ENCODE assay signal across 6 cellular contexts in genomic region chr11:65353900-65354264, GRCh38.
A peak's percentile ranks its signal among the peaks of the same experiment; 100 is the strongest.
DNase-seq lines count a peak whose midpoint lies in the region; ATAC-seq and TF ChIP-seq lines count a peak whose summit lies in the region.

No MANE protein-coding gene starts in this region.

- H3K27ac ChIP-seq in RWPE1 = peak overlapping the region; percentile 72

- TF ChIP-seq CTCF in RWPE1 (conservative IDR thresholded peaks at IDR 0.05; ENCODE audit: low read depth) (no peak), fibroblast of pulmonary artery (IDR thresholded peaks at IDR 0.05; ENCODE audit: low read length, missing control alignments) (no peak)

- POLR2A ChIA-PET in RWPE1 (lab: Yijun Ruan, JAX; ENCODE audit: low non-redundant PET) = no interaction called here

- ATAC-seq in stimulated activated naive B cell treated with anti-CD40 and anti-IgM and Interleukin-4, amounts not matched to agents 10 μg/mL and 1 μg/mL and 100 μg/mL, for 72 hours (replicated peaks) = no peak

- H3K36me3 Mint-ChIP-seq in stimulated activated naive B cell treated with anti-CD40 and anti-IgM and Interleukin-4, amounts not matched to agents 10 μg/mL and 1 μg/mL and 100 μg/mL, for 72 hours = peaks cover 11 to 21% of the 10 kb centered on the region in 2 donors

- peak overlapping the region; percentile 39 to 69 for H3K4me3 Mint-ChIP-seq in stimulated activated naive B cell treated with anti-CD40 and anti-IgM and Interleukin-4, amounts not matched to agents 10 μg/mL and 1 μg/mL and 100 μg/mL, for 72 hours

- CTCF ChIA-PET in RWPE1 (lab: Yijun Ruan, JAX) = interaction anchor here (0.9 kb wide), 1 partner anchor 39 kb away, joined by 4 read pairs; no protein-coding TSS in a partner anchor

- H3K9me3 Mint-ChIP-seq in stimulated activated naive B cell treated with anti-CD40 and anti-IgM and Interleukin-4, amounts not matched to agents 10 μg/mL and 1 μg/mL and 100 μg/mL, for 72 hours = no peaks in the 10 kb centered on the region

- H3K27me3 Mint-ChIP-seq in stimulated activated naive B cell treated with anti-CD40 and anti-IgM and Interleukin-4, amounts not matched to agents 10 μg/mL and 1 μg/mL and 100 μg/mL, for 72 hours = no peaks in the 10 kb centered on the region

- no peak for DNase-seq in RWPE1 (ENCODE audit: low spot score)
- no peak for DNase-seq in fibroblast of pulmonary artery (ENCODE audit: low read depth)
- DNase-seq in stimulated activated naive B cell treated with anti-CD40 and anti-IgM and Interleukin-4, amounts not matched to agents 10 μg/mL and 1 μg/mL and 100 μg/mL, for 72 hours = no peak
- DNase-seq in NCI-H748 treated with DMSO at 0.1 percent for 48 hours (lab: John Stamatoyannopoulos, UW) = no peak
- DNase-seq in NCI-H446 treated with DMSO at 0.1 percent for 48 hours (lab: John Stamatoyannopoulos, UW) = no peak
- no peak for DNase-seq in DMS114 treated with DMSO at 0.1 percent for 48 hours (lab: John Stamatoyannopoulos, UW; ENCODE audit: unreplicated experiment)

- peak overlapping the region; percentile 63 for H3K27ac Mint-ChIP-seq in stimulated activated naive B cell treated with anti-CD40 and anti-IgM and Interleukin-4, amounts not matched to agents 10 μg/mL and 1 μg/mL and 100 μg/mL, for 72 hours

- peaks cover 22 to 25% of the 10 kb centered on the region in 2 donors for H3K4me1 Mint-ChIP-seq in stimulated activated naive B cell treated with anti-CD40 and anti-IgM and Interleukin-4, amounts not matched to agents 10 μg/mL and 1 μg/mL and 100 μg/mL, for 72 hours

- H3K4me3 ChIP-seq in fibroblast of pulmonary artery (replicated peaks; ENCODE audit: low read depth, low read length) = peak overlapping the region; percentile 60
